In the genomic region with DNA sequence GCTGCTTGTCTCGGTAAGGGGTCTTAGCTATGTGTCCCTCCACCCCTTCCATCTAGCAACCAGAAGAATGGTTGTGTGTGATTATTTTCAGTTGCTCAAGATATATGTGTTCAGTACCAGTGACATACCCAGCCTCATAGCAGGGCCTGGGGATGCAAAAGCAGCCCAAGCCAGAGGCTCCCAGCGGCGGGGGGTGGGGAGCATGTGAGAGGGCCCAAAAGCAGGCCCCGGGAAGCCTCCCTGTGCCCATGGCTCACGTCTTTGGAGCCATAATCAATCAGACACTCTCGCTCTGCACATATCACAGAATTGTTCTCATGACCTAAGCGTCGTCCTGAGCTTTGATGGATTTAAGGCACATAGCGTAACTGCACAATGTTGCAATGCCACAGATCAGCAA, we compare ENCODE assay signal across 18 cellular contexts.
"Had no signal": no experiment of that assay in that cellular context is flagged by ENCODE, and none has a peak within 500 bp of the region (broad histone marks: within the 10 kb centered on the region; RNA-seq: fewer than 3 reads in every experiment).

No MANE protein-coding gene starts in this region.

- H3K4me3 Mint-ChIP-seq: endodermal cell, mesothelial cell of epicardium, natural killer cell had no signal

- H3K27me3 ChIP-seq: heart left ventricle, ovary, right atrium auricular region, suprapubic skin, thyroid gland, upper lobe of left lung, vagina had no signal

- H3K4me3 ChIP-seq: coronary artery, heart left ventricle, ovary, right atrium auricular region, suprapubic skin, thyroid gland, upper lobe of left lung, vagina had no signal

- H3K36me3 ChIP-seq: heart left ventricle, ovary, right atrium auricular region, suprapubic skin, thyroid gland, vagina had no signal

- H3K27ac ChIP-seq: heart left ventricle, ovary, suprapubic skin, thyroid gland, vagina had no signal

- H3K36me3 Mint-ChIP-seq: natural killer cell had no signal

- ATAC-seq: heart left ventricle had no signal

- DNase-seq: effector CD4-positive, alpha-beta T cell; endodermal cell; foreskin melanocyte; heart left ventricle; hippocampal formation; kidney glomerular epithelial cell; natural killer cell; ovary; small intestine; stimulated activated CD4-positive, alpha-beta T cell treated with anti-CD3 and anti-CD28 coated beads, Interleukin-2, amount 100 ng/mL, for 48 hours; stimulated activated naive CD4-positive, alpha-beta T cell treated with Interleukin-2 at 50 U/mL for 16 hours; thyroid gland had no signal

- H3K9me3 Mint-ChIP-seq: endodermal cell, mesothelial cell of epicardium, natural killer cell had no signal

- H3K27ac Mint-ChIP-seq: endodermal cell, mesothelial cell of epicardium, natural killer cell had no signal

- H3K9me3 ChIP-seq: heart left ventricle, ovary, right atrium auricular region, suprapubic skin, thyroid gland, upper lobe of left lung, vagina had no signal
